Comparison of ENCODE assay signal across 16 cellular contexts in genomic region chr15:94692697-94693096, GRCh38.
DNase-seq lines count a peak whose midpoint lies in the region; TF ChIP-seq lines count a peak whose summit lies in the region.
"Had no signal": no experiment of that assay in that cellular context is flagged by ENCODE, and none has a peak within 500 bp of the region (broad histone marks: within the 10 kb centered on the region; RNA-seq: fewer than 3 reads in every experiment).

No MANE protein-coding gene starts in this region.

- H2BK5ac ChIP-seq in mesenchymal stem cell (ENCODE audit: low read depth, low read length, poor library complexity, severe bottlenecking) = no peak overlapping the region

- no peak overlapping the region for H3K4ac ChIP-seq in mesenchymal stem cell (ENCODE audit: low read depth in 1 of 2, low read length in 2 of 2)

- no peak overlapping the region for H2AK5ac ChIP-seq in mesenchymal stem cell (ENCODE audit: low read length, severe bottlenecking)

- no peak overlapping the region for H3K27ac ChIP-seq in RWPE1
- no peak overlapping the region for H3K27ac ChIP-seq in mesenchymal stem cell (ENCODE audit: low read length, poor library complexity, severe bottlenecking)
- H3K27ac ChIP-seq: BLaER1 treated with 17β-estradiol and CSF1 and Interleukin-3, amounts not matched to agents 10 nM and 100 nM; SJCRH30 had no signal

- no peak overlapping the region for H2BK120ac ChIP-seq in mesenchymal stem cell (ENCODE audit: low read depth, low read length)

- H3K36me3 ChIP-seq in mesenchymal stem cell (ENCODE audit: control insufficient read depth in 1 of 2, insufficient read depth in 2 of 2, low read depth in 1 of 2, low read length in 2 of 2) = no peaks in the 10 kb centered on the region
- H3K36me3 ChIP-seq: BLaER1 treated with 17β-estradiol and CSF1 and Interleukin-3, amounts not matched to agents 10 nM and 100 nM; SJCRH30 had no signal

- no peak overlapping the region for H4K8ac ChIP-seq in mesenchymal stem cell (ENCODE audit: low read length)

- CTCF ChIA-PET in RWPE1 (lab: Yijun Ruan, JAX) = no interaction called here

- H4K91ac ChIP-seq in mesenchymal stem cell (ENCODE audit: low read length) = no peak overlapping the region

- H3K18ac ChIP-seq in mesenchymal stem cell (ENCODE audit: low read depth in 1 of 2, low read length in 2 of 2) = no peak overlapping the region

- no peak overlapping the region for H3K4me2 ChIP-seq in mesenchymal stem cell (ENCODE audit: low read length, poor library complexity, severe bottlenecking)
- H3K4me2 ChIP-seq: BLaER1 treated with 17β-estradiol and CSF1 and Interleukin-3, amounts not matched to agents 10 nM and 100 nM had no signal

- WGBS in mesenchymal stem cell = 45% methylated on average over 2 of the region's 3 CpGs

- no peak overlapping the region for H2BK15ac ChIP-seq in mesenchymal stem cell (ENCODE audit: low read depth, poor library complexity, severe bottlenecking)

- DNase-seq in COLO829 (ENCODE audit: low spot score) = peak; percentile 29
- DNase-seq in RWPE1 (ENCODE audit: low spot score) = peak; percentile 64
- DNase-seq in epithelial cell of esophagus (ENCODE audit: low read depth) = peak; percentile 80
- peak; percentile 13 for DNase-seq in mesenchymal stem cell
- no peak for DNase-seq in NCI-H146 treated with DMSO at 0.1 percent for 48 hours (lab: John Stamatoyannopoulos, UW; ENCODE audit: unreplicated experiment)
- no peak for DNase-seq in iPS-NIHi11 (ENCODE audit: low spot score)
- DNase-seq in NCI-H748 (lab: John Stamatoyannopoulos, UW; ENCODE audit: unreplicated experiment) = no peak
- DNase-seq: 8988T; Calu3; CD4-positive, alpha-beta memory T cell; GDM1; Karpas-422; NCI-H187; NCI-H774; SJCRH30 had no signal

- H3K4me3 ChIP-seq in epithelial cell of esophagus (ENCODE audit: low read length) (no peak overlapping the region), mesenchymal stem cell (ENCODE audit: insufficient read depth in 1 of 2, low read depth in 1 of 2, low read length in 2 of 2) (no peak overlapping the region)
- H3K4me3 ChIP-seq: BLaER1 treated with 17β-estradiol and CSF1 and Interleukin-3, amounts not matched to agents 10 nM and 100 nM; SJCRH30 had no signal

- no peaks in the 10 kb centered on the region for H3K27me3 ChIP-seq in mesenchymal stem cell (ENCODE audit: control insufficient read depth in 1 of 2, insufficient read depth in 1 of 2, low read length in 2 of 2)
- H3K27me3 ChIP-seq: BLaER1 treated with 17β-estradiol and CSF1 and Interleukin-3, amounts not matched to agents 10 nM and 100 nM; SJCRH30 had no signal

- no peaks in the 10 kb centered on the region for H3K9me3 ChIP-seq in mesenchymal stem cell (ENCODE audit: control insufficient read depth, low read length)
- H3K9me3 ChIP-seq: BLaER1 treated with 17β-estradiol and CSF1 and Interleukin-3, amounts not matched to agents 10 nM and 100 nM; SJCRH30 had no signal

- TF ChIP-seq CTCF in RWPE1 (conservative IDR thresholded peaks at IDR 0.05; ENCODE audit: low read depth) (no peak), epithelial cell of esophagus (IDR thresholded peaks at IDR 0.05; ENCODE audit: insufficient read depth, low read depth, low read length, missing control alignments) (no peak)

- H3K14ac ChIP-seq in mesenchymal stem cell (ENCODE audit: low read length in 2 of 2) = no peak overlapping the region

- no peaks in the 10 kb centered on the region for H3K4me1 ChIP-seq in mesenchymal stem cell (ENCODE audit: control insufficient read depth, insufficient read depth, low read depth, low read length)
- H3K4me1 ChIP-seq: BLaER1 treated with 17β-estradiol and CSF1 and Interleukin-3, amounts not matched to agents 10 nM and 100 nM; SJCRH30 had no signal

- H3K79me1 ChIP-seq in mesenchymal stem cell (replicated peaks; ENCODE audit: low read length, poor library complexity, severe bottlenecking) = no peaks in the 10 kb centered on the region

- H3K23ac ChIP-seq in mesenchymal stem cell (ENCODE audit: low read length in 2 of 2) = no peak overlapping the region

- POLR2A ChIA-PET in RWPE1 (lab: Yijun Ruan, JAX; ENCODE audit: low non-redundant PET) = no interaction called here

- no peak overlapping the region for H2BK12ac ChIP-seq in mesenchymal stem cell (ENCODE audit: low read length in 2 of 2)

- no peak overlapping the region for H2AFZ ChIP-seq in mesenchymal stem cell (ENCODE audit: low read depth, low read length)

- H3K9ac ChIP-seq in mesenchymal stem cell (ENCODE audit: low read length) = no peak overlapping the region
- H3K9ac ChIP-seq: BLaER1 treated with 17β-estradiol and CSF1 and Interleukin-3, amounts not matched to agents 10 nM and 100 nM had no signal

Comparison
In these comparisons a context has a peak if more than half of its experiments do, and no peak if none do; other contexts are left out.
1. DNase-seq: peak in COLO829 (single experiment), RWPE1 (single experiment), epithelial cell of esophagus (single experiment) and mesenchymal stem cell (single experiment); none in NCI-H146 treated with DMSO at 0.1 percent for 48 hours (single experiment), iPS-NIHi11 (single experiment) and NCI-H748 (single experiment).